Comparison of ENCODE assay signal across 13 cellular contexts in genomic region chr20:59064214-59064722, GRCh38. TPM values are rescaled to one million over a fixed set of nuclear protein-coding genes. Genes with fewer than 3 reads are reported as not detected.
A peak's percentile ranks its signal among the peaks of the same experiment; 100 is the strongest.
DNase-seq lines count a peak whose midpoint lies in the region; ATAC-seq and TF ChIP-seq lines count a peak whose summit lies in the region.
"Had no signal": no experiment of that assay in that cellular context is flagged by ENCODE, and none has a peak within 500 bp of the region (broad histone marks: within the 10 kb centered on the region; RNA-seq: fewer than 3 reads in every experiment).

No MANE protein-coding gene starts in this region.

- H2BK5ac ChIP-seq in IMR-90 (ENCODE audit: low read depth, low read length, poor library complexity, severe bottlenecking) = no peak overlapping the region

- ATAC-seq in IMR-90 (ENCODE audit: low read depth) = peak; percentile 35
- ATAC-seq: stimulated activated memory B cell treated with anti-CD40 and anti-IgM and Interleukin-4, amounts not matched to agents 10 μg/mL and 1 μg/mL and 100 μg/mL, for 72 hours had no signal

- no peaks in the 10 kb centered on the region for H4K20me1 ChIP-seq in IMR-90 (ENCODE audit: insufficient read depth, low read length)

- intact Hi-C loops in IMR-90 (cut with micrococcal nuclease) = no loop called here
- intact Hi-C loops in left ventricle myocardium inferior (cut with micrococcal nuclease) = no loop called here

- CTCF ChIA-PET in IMR-90 (lab: Yijun Ruan, JAX) = interaction anchor here (1.3 kb wide), 1 partner anchor 23 kb away, joined by 3 read pairs; no protein-coding TSS in a partner anchor

- in situ Hi-C loops in IMR-90 (cut with MboI; ENCODE audit: low sequenced_read_pairs) = no loop called here

- H3K36me3 ChIP-seq in IMR-90 (ENCODE audit: control insufficient read depth, insufficient read depth, low read length) (no peaks in the 10 kb centered on the region), left ventricle myocardium inferior (no peaks in the 10 kb centered on the region)
- H3K36me3 ChIP-seq: colonic mucosa had no signal

- peak overlapping the region; percentile 68 for H3K18ac ChIP-seq in IMR-90 (ENCODE audit: low read depth, low read length)

- no peak overlapping the region for H2AK5ac ChIP-seq in IMR-90 (ENCODE audit: low read depth, low read length)

- no peak overlapping the region for H2BK15ac ChIP-seq in IMR-90 (ENCODE audit: low read depth, low read length)

- H3K27me3 ChIP-seq in IMR-90 (ENCODE audit: control insufficient read depth, insufficient read depth, low read length) (peaks cover 8% of the 10 kb centered on the region), left ventricle myocardium inferior (ENCODE audit: low read depth) (no peaks in the 10 kb centered on the region)
- H3K27me3 ChIP-seq: colonic mucosa had no signal

- no peaks in the 10 kb centered on the region for H3K9me1 ChIP-seq in IMR-90 (ENCODE audit: insufficient read depth, low read length)

- peak overlapping the region; percentile 39; the same call in 1 of the 2 replicates for H3K9ac ChIP-seq in IMR-90 (ENCODE audit: low read depth, low read length)

- DNase-seq in COR-L47 (lab: John Stamatoyannopoulos, UW) (peak; percentile 90), IMR-90 (no peak), NCI-H774 (lab: John Stamatoyannopoulos, UW) (peak; percentile 8), left ventricle myocardium inferior (no peak), midbrain (lab: John Stamatoyannopoulos, UW) (no peak), CD1c-positive myeloid dendritic cell (ENCODE audit: extremely low spot score) (no peak), NAMALWA (ENCODE audit: low spot score) (no peak)
- no peak for DNase-seq in activated CD4-positive, alpha-beta T cell treated with anti-CD3 and anti-CD28 coated beads, Interleukin-2, amount 50 U/mL, for 4 hours
- DNase-seq: colonic mucosa; NCI-H2029; stimulated activated CD4-positive, alpha-beta T cell treated with anti-CD3 and anti-CD28 coated beads, Interleukin-4, amount 100 ng/mL, for 1 hour had no signal

- H3K56ac ChIP-seq in IMR-90 (ENCODE audit: extremely low read depth, insufficient read depth, low read length) = no peak overlapping the region

- POLR2A ChIA-PET in IMR-90 (lab: Charles Lee; ENCODE audit: unreplicated experiment) = no interaction called here

- WGBS in IMR-90 (ENCODE audit: extremely low coverage in 2 of 2, insufficient read length in 1 of 2), 2 experiments = no CpG with 5 or more reads among the region's 4 CpGs

- no peak overlapping the region for H4K91ac ChIP-seq in IMR-90 (ENCODE audit: insufficient read depth, low read depth, low read length)

- H3K4ac ChIP-seq in IMR-90 (ENCODE audit: low read depth, low read length) = no peak overlapping the region

- H3K23ac ChIP-seq in IMR-90 (ENCODE audit: low read depth, low read length) = no peak overlapping the region

- H3K14ac ChIP-seq in IMR-90 (replicated peaks; ENCODE audit: low read depth, low read length) = no peak overlapping the region

- H2AK9ac ChIP-seq in IMR-90 (replicated peaks; ENCODE audit: low read depth, low read length, poor library complexity) = no peak overlapping the region

- H2BK120ac ChIP-seq in IMR-90 (ENCODE audit: low read depth, low read length) = no peak overlapping the region

- peak overlapping the region; percentile 37 for H3K4me2 ChIP-seq in IMR-90 (ENCODE audit: low read depth, low read length)

- dilution Hi-C loops in IMR-90 (cut with HindIII; ENCODE audit: low sequenced_read_pairs, unreplicated experiment) = no loop called here

- H3K27ac ChIP-seq in IMR-90 (ENCODE audit: insufficient read depth, low read length) (no peak overlapping the region), left ventricle myocardium inferior (replicated peaks) (peak overlapping the region; percentile 55)
- H3K27ac ChIP-seq: colonic mucosa had no signal

- peak overlapping the region in 1 of 2 experiments; percentile 36; a peak in 1 of 4 replicates for H4K8ac ChIP-seq in IMR-90 (ENCODE audit: low read depth in 2 of 2, low read length in 2 of 2)

- BruUV-seq in IMR-90 (replicated peaks; lab: Mats Ljungman, UMichigan) = no TSS peak

- TF ChIP-seq RAD21 in IMR-90 (IDR thresholded peaks at IDR 0.05; ENCODE audit: low read length) = no peak

- H2AFZ ChIP-seq in IMR-90 (replicated peaks; ENCODE audit: low read length, poor library complexity) = peak overlapping the region; percentile 74

- H3K4me1 ChIP-seq in IMR-90 (ENCODE audit: control insufficient read depth, insufficient read depth, low read length) = peaks cover 2% of the 10 kb centered on the region; the same call in 1 of the 2 replicates
- peaks cover 17% of the 10 kb centered on the region for H3K4me1 ChIP-seq in left ventricle myocardium inferior
- H3K4me1 ChIP-seq: colonic mucosa had no signal

- H3K4me3 ChIP-seq in IMR-90 (ENCODE audit: insufficient read depth, low read depth, low read length) (no peak overlapping the region), left ventricle myocardium inferior (peak overlapping the region; percentile 28)
- H3K4me3 ChIP-seq: colonic mucosa had no signal

- H4K5ac ChIP-seq in IMR-90 (ENCODE audit: low read depth, low read length) = no peak overlapping the region; the same call in 1 of the 2 replicates

- H3K9me3 ChIP-seq in IMR-90 (ENCODE audit: control insufficient read depth, insufficient read depth, low read length) (no peaks in the 10 kb centered on the region), left ventricle myocardium inferior (replicated peaks) (no peaks in the 10 kb centered on the region)
- H3K9me3 ChIP-seq: colonic mucosa had no signal

- no peak overlapping the region for H2BK20ac ChIP-seq in IMR-90 (ENCODE audit: low read depth, low read length)

- no peak for TF ChIP-seq CTCF in IMR-90 (conservative IDR thresholded peaks at IDR 0.05; ENCODE audit: low read depth, low read length)
- no peak for TF ChIP-seq CTCF in left ventricle myocardium inferior (IDR thresholded peaks at IDR 0.05; ENCODE audit: borderline replicate concordance)

- no peaks in the 10 kb centered on the region for H3K79me1 ChIP-seq in IMR-90 (ENCODE audit: low read depth in 1 of 2, low read length in 2 of 2)

- no peak for TF ChIP-seq POLR2A in IMR-90 (IDR thresholded peaks at IDR 0.05; ENCODE audit: low read depth, low read length)

TF ChIP-seq in IMR-90, 13 proteins besides CTCF, POLR2A, EP300 and RAD21:
- TF ChIP-seq MXI1 (IDR thresholded peaks at IDR 0.05; ENCODE audit: borderline replicate concordance, low read depth, low read length) = no peak
- TF ChIP-seq MAZ (IDR thresholded peaks at IDR 0.05; ENCODE audit: borderline replicate concordance, low read depth, low read length) = no peak
- no peak for TF ChIP-seq ELK1 (IDR thresholded peaks at IDR 0.05; ENCODE audit: borderline replicate concordance, low read depth, low read length)
- TF ChIP-seq SMC3 (IDR thresholded peaks at IDR 0.05; ENCODE audit: low read depth, low read length) = no peak
- TF ChIP-seq CHD1 (IDR thresholded peaks at IDR 0.05; ENCODE audit: low read depth, low read length) = no peak
- no peak for TF ChIP-seq NFE2L2 (IDR thresholded peaks at IDR 0.05; ENCODE audit: low read depth, low read length)
- no peak for TF ChIP-seq RFX5 (IDR thresholded peaks at IDR 0.05; ENCODE audit: low read depth, low read length)
- TF ChIP-seq MAFK (IDR thresholded peaks at IDR 0.05; ENCODE audit: low read depth, low read length) = no peak
- TF ChIP-seq FOS (IDR thresholded peaks at IDR 0.05; ENCODE audit: low read depth, low read length) = no peak
- TF ChIP-seq CEBPB (IDR thresholded peaks at IDR 0.05; ENCODE audit: low read depth, low read length) = no peak
- TF ChIP-seq RCOR1 (IDR thresholded peaks at IDR 0.05; ENCODE audit: insufficient replicate concordance, low read length) = no peak
- TF ChIP-seq, protein P1, sequence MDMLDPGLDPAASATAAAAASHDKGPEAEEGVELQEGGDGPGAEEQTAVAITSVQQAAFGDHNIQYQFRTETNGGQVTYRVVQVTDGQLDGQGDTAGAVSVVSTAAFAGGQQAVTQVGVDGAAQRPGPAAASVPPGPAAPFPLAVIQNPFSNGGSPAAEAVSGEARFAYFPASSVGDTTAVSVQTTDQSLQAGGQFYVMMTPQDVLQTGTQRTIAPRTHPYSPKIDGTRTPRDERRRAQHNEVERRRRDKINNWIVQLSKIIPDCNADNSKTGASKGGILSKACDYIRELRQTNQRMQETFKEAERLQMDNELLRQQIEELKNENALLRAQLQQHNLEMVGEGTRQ (IDR thresholded peaks at IDR 0.05; ENCODE audit: low read depth, low read length) = no peak
- no peak for TF ChIP-seq BHLHE40 (IDR thresholded peaks at IDR 0.05; ENCODE audit: low read depth, low read length)

RNA-seq across cellular contexts. Expression of gene PRELID3B, which starts 21.7 kb away (rescaled TPM):
- total RNA-seq in IMR-90 (2012; rRNA removed) (41.9 and 80.8 TPM in 2 replicates), left ventricle myocardium inferior (46.6 TPM)
- 18.0 and 24.8 TPM in 2 replicates for polyA plus RNA-seq in IMR-90 (2012; rRNA removed)
- polyA plus RNA-seq in IMR-90 (2012; cell fraction: cytosol; rRNA removed) = 3.3 and 4.8 TPM in 2 replicates
- 1.4 and 8.0 TPM in 2 replicates for polyA plus RNA-seq in IMR-90 (2012; cell fraction: nucleus; rRNA removed; ENCODE audit: low replicate concordance)

RNA-seq across cellular contexts. Expression of gene ATP5F1E, which starts 32.1 kb away (rescaled TPM):
- 3.8 and 12.2 TPM in 2 replicates for total RNA-seq in IMR-90 (2012; rRNA removed)
- 34.5 and 42.6 TPM in 2 replicates for polyA plus RNA-seq in IMR-90 (2012; rRNA removed)
- polyA plus RNA-seq in IMR-90 (2012; cell fraction: cytosol; rRNA removed) = 9.0 and 19.1 TPM in 2 replicates
- polyA plus RNA-seq in IMR-90 (2012; cell fraction: nucleus; rRNA removed; ENCODE audit: low replicate concordance) = 1.8 and 10.5 TPM in 2 replicates
- total RNA-seq in left ventricle myocardium inferior = 134 TPM

RNA-seq across cellular contexts. Expression of gene TUBB1, which starts 45.0 kb away (rescaled TPM):
- not detected in 2 replicates for total RNA-seq in IMR-90 (2012; rRNA removed)
- polyA plus RNA-seq in IMR-90 (2012; rRNA removed) = not detected in 2 replicates
- not detected in 2 replicates for polyA plus RNA-seq in IMR-90 (2012; cell fraction: cytosol; rRNA removed)
- polyA plus RNA-seq in IMR-90 (2012; cell fraction: nucleus; rRNA removed; ENCODE audit: low replicate concordance) = 0.02 TPM in 1 of 2 replicates, not detected in the other
- 0.30 TPM for total RNA-seq in left ventricle myocardium inferior
- total RNA-seq: activated CD4-positive, alpha-beta T cell treated with anti-CD3 and anti-CD28 coated beads, Interleukin-2, amount 10 ng/mL, durations not matched to agents 24 days and 14 days; colonic mucosa had no signal

RNA-seq across cellular contexts. Expression of gene CTSZ, which starts 57.2 kb away (rescaled TPM):
- total RNA-seq in IMR-90 (2012; rRNA removed) = 43.6 and 46.1 TPM in 2 replicates
- 82.8 and 88.5 TPM in 2 replicates for polyA plus RNA-seq in IMR-90 (2012; rRNA removed)
- polyA plus RNA-seq in IMR-90 (2012; cell fraction: cytosol; rRNA removed) = 78.1 and 134 TPM in 2 replicates
- polyA plus RNA-seq in IMR-90 (2012; cell fraction: nucleus; rRNA removed; ENCODE audit: low replicate concordance) = 37.6 and 39.3 TPM in 2 replicates
- total RNA-seq in left ventricle myocardium inferior = 131 TPM

Comparison
In these comparisons a context has a peak if more than half of its experiments do, and no peak if none do; other contexts are left out.
1. DNase-seq: peak in COR-L47 (single experiment) and NCI-H774 (single experiment); none in IMR-90 (single experiment), left ventricle myocardium inferior (single experiment), midbrain (single experiment), activated CD4-positive, alpha-beta T cell treated with anti-CD3 and anti-CD28 coated beads, Interleukin-2, amount 50 U/mL, for 4 hours (0 of 2), CD1c-positive myeloid dendritic cell (single experiment) and NAMALWA (single experiment).
2. RNA of gene ATP5F1E, which starts 32.1 kb away (total RNA-seq): 134 TPM in left ventricle myocardium inferior (single experiment); 3.8 to 12.2 TPM in IMR-90; every median in the first group is over 10 times any median in the second.